Comparison of ENCODE assay signal across 8 cellular contexts in the genomic region with DNA sequence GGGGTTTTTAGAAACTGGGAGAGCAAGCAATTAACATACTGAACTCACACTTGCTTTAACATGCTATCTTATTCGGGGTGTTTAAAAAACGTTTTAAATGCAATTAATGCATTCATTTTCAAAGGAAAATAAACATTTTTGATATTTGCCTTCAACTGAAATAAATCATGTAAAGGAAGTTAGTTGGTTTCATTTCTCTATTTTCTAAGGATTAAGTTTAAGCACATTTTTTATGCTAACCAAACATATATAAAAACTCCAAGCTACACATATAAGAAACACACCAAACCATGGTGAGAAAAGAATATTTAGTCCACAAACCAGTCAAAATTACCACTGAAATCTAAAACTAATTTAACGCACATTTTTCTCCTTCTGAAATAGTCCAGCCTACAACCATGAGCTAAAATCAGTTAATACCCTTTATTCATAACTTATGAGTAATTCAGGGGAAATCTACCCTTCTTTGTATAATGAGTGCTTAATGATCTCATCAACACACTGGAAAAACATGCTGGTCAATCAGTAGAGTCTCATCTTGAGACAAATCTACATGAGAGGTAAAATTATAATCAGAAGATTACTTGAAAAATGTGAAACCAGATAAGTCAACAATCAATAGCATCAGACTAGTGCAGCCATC. TPM values are rescaled to one million over a fixed set of nuclear protein-coding genes. Genes with fewer than 3 reads are reported as not detected.
DNase-seq lines count a peak whose midpoint lies in the region; ATAC-seq and TF ChIP-seq lines count a peak whose summit lies in the region.

No MANE protein-coding gene starts in this region.

- no peaks in the 10 kb centered on the region for H3K9me3 Mint-ChIP-seq in activated CD4-positive, alpha-beta T cell treated with anti-CD3 and anti-CD28 coated beads, Interleukin-2, amount 10 ng/mL, durations not matched to agents 7 days and 5 days
- no peaks in the 10 kb centered on the region for H3K9me3 Mint-ChIP-seq in activated T-helper 1 cell treated with anti-CD3 and anti-CD28 coated beads, Interleukin-12 subunit alpha, Interleukin-12 subunit beta, Interleukin-2, Interleukin-4 antibody, amounts not matched to agents 30 ng/mL and 10 ng/mL and 1 ng/mL, durations not matched to agents 14 hours and 24 hours and 36 hours

- ATAC-seq in HG02973 (IDR thresholded peaks at IDR 0.05; ENCODE audit: unreplicated experiment) = peak; percentile 64

- no peak for DNase-seq in activated CD4-positive, alpha-beta T cell treated with anti-CD3 and anti-CD28 coated beads, Interleukin-2, amount 10 ng/mL, durations not matched to agents 7 days and 5 days
- DNase-seq in activated CD4-positive, alpha-beta T cell treated with anti-CD3 and anti-CD28 coated beads, Interleukin-2, amount 50 U/mL, for 1 hour = no peak
- DNase-seq in activated T-helper 1 cell treated with anti-CD3 and anti-CD28 coated beads, Interleukin-12 subunit alpha, Interleukin-12 subunit beta, Interleukin-2, Interleukin-4 antibody, amounts not matched to agents 30 ng/mL and 10 ng/mL and 1 ng/mL, durations not matched to agents 14 hours and 24 hours and 36 hours (ENCODE audit: low spot score) = no peak
- no peak for DNase-seq in smooth muscle cell (lab: John Stamatoyannopoulos, UW; ENCODE audit: unreplicated experiment)
- DNase-seq in NCI-H1048 (lab: John Stamatoyannopoulos, UW) = no peak
- DNase-seq in NCI-H1694 (lab: John Stamatoyannopoulos, UW) = no peak
- DNase-seq in putamen (ENCODE audit: low spot score) = no peak

- H3K27ac Mint-ChIP-seq in activated CD4-positive, alpha-beta T cell treated with anti-CD3 and anti-CD28 coated beads, Interleukin-2, amount 10 ng/mL, durations not matched to agents 7 days and 5 days = no peak overlapping the region
- peak overlapping the region; percentile 13 for H3K27ac Mint-ChIP-seq in activated T-helper 1 cell treated with anti-CD3 and anti-CD28 coated beads, Interleukin-12 subunit alpha, Interleukin-12 subunit beta, Interleukin-2, Interleukin-4 antibody, amounts not matched to agents 30 ng/mL and 10 ng/mL and 1 ng/mL, durations not matched to agents 14 hours and 24 hours and 36 hours

- H3K9ac ChIP-seq in smooth muscle cell (ENCODE audit: low read depth) = no peak overlapping the region

- H3K4me1 Mint-ChIP-seq in activated CD4-positive, alpha-beta T cell treated with anti-CD3 and anti-CD28 coated beads, Interleukin-2, amount 10 ng/mL, durations not matched to agents 7 days and 5 days = peaks cover 62% of the 10 kb centered on the region
- peaks cover 62% of the 10 kb centered on the region for H3K4me1 Mint-ChIP-seq in activated T-helper 1 cell treated with anti-CD3 and anti-CD28 coated beads, Interleukin-12 subunit alpha, Interleukin-12 subunit beta, Interleukin-2, Interleukin-4 antibody, amounts not matched to agents 30 ng/mL and 10 ng/mL and 1 ng/mL, durations not matched to agents 14 hours and 24 hours and 36 hours (ENCODE audit: low read depth)

- peaks cover 16% of the 10 kb centered on the region for H3K4me1 ChIP-seq in smooth muscle cell (ENCODE audit: low read depth)

- H3K27ac ChIP-seq in smooth muscle cell (ENCODE audit: low read depth) = peak overlapping the region; percentile 15

- peaks cover 5% of the 10 kb centered on the region for H3F3A ChIP-seq in smooth muscle cell (ENCODE audit: low read depth)

- no peak overlapping the region for H2AFZ ChIP-seq in smooth muscle cell (ENCODE audit: low read depth)

- 64% methylated on average over 3 of the region's 3 CpGs for WGBS in smooth muscle cell (ENCODE audit: low lambda C conversion rate)

- H3K36me3 ChIP-seq in smooth muscle cell (ENCODE audit: low read depth) = no peaks in the 10 kb centered on the region

- intact Hi-C loops in activated T-helper 1 cell treated with anti-CD3 and anti-CD28 coated beads, Interleukin-12 subunit alpha, Interleukin-12 subunit beta, Interleukin-2, Interleukin-4 antibody, amounts not matched to agents 30 ng/mL and 10 ng/mL and 1 ng/mL, durations not matched to agents 14 hours and 24 hours and 36 hours (cut with micrococcal nuclease) = no loop called here

- peaks cover 100% of the 10 kb centered on the region for H4K20me1 ChIP-seq in smooth muscle cell (ENCODE audit: low read depth)

- POLR2A ChIA-PET in activated CD4-positive, alpha-beta T cell treated with anti-CD3 and anti-CD28 coated beads, Interleukin-2, amount 10 ng/mL, durations not matched to agents 7 days and 5 days (lab: Charles Lee) = no interaction called here

- CTCF ChIA-PET in activated CD4-positive, alpha-beta T cell treated with anti-CD3 and anti-CD28 coated beads, Interleukin-2, amount 10 ng/mL, durations not matched to agents 7 days and 5 days (lab: Charles Lee) = no interaction called here

- peaks cover 100% of the 10 kb centered on the region for H3K79me2 ChIP-seq in smooth muscle cell (ENCODE audit: low read depth)

- no peak for TF ChIP-seq CTCF in smooth muscle cell (IDR thresholded peaks at IDR 0.05; ENCODE audit: borderline replicate concordance, insufficient read depth, poor library complexity, severe bottlenecking)

- H3K27me3 ChIP-seq in smooth muscle cell (ENCODE audit: low read depth) = no peaks in the 10 kb centered on the region

- H3K27me3 Mint-ChIP-seq in activated CD4-positive, alpha-beta T cell treated with anti-CD3 and anti-CD28 coated beads, Interleukin-2, amount 10 ng/mL, durations not matched to agents 7 days and 5 days = no peaks in the 10 kb centered on the region
- H3K27me3 Mint-ChIP-seq in activated T-helper 1 cell treated with anti-CD3 and anti-CD28 coated beads, Interleukin-12 subunit alpha, Interleukin-12 subunit beta, Interleukin-2, Interleukin-4 antibody, amounts not matched to agents 30 ng/mL and 10 ng/mL and 1 ng/mL, durations not matched to agents 14 hours and 24 hours and 36 hours (ENCODE audit: insufficient read depth) = no peaks in the 10 kb centered on the region

- H3K4me3 ChIP-seq in smooth muscle cell = no peak overlapping the region

- peak overlapping the region; percentile 20 for H3K4me2 ChIP-seq in smooth muscle cell

- peaks cover 14% of the 10 kb centered on the region for H3K36me3 Mint-ChIP-seq in activated CD4-positive, alpha-beta T cell treated with anti-CD3 and anti-CD28 coated beads, Interleukin-2, amount 10 ng/mL, durations not matched to agents 7 days and 5 days (ENCODE audit: low read depth)
- H3K36me3 Mint-ChIP-seq in activated T-helper 1 cell treated with anti-CD3 and anti-CD28 coated beads, Interleukin-12 subunit alpha, Interleukin-12 subunit beta, Interleukin-2, Interleukin-4 antibody, amounts not matched to agents 30 ng/mL and 10 ng/mL and 1 ng/mL, durations not matched to agents 14 hours and 24 hours and 36 hours (ENCODE audit: low read depth) = peaks cover 10% of the 10 kb centered on the region

- H3K9me3 ChIP-seq in smooth muscle cell (replicated peaks; ENCODE audit: low read depth) = no peaks in the 10 kb centered on the region

- peak overlapping the region; percentile 3 for H3K4me3 Mint-ChIP-seq in activated CD4-positive, alpha-beta T cell treated with anti-CD3 and anti-CD28 coated beads, Interleukin-2, amount 10 ng/mL, durations not matched to agents 7 days and 5 days
- H3K4me3 Mint-ChIP-seq in activated T-helper 1 cell treated with anti-CD3 and anti-CD28 coated beads, Interleukin-12 subunit alpha, Interleukin-12 subunit beta, Interleukin-2, Interleukin-4 antibody, amounts not matched to agents 30 ng/mL and 10 ng/mL and 1 ng/mL, durations not matched to agents 14 hours and 24 hours and 36 hours = peak overlapping the region; percentile 31

RNA-seq across cellular contexts. Expression of gene FBXO11, which starts 8.1 kb away (rescaled TPM):
- 10 to 100 TPM; 49.3 to 58.5 TPM for total RNA-seq in activated CD4-positive, alpha-beta T cell treated with anti-CD3 and anti-CD28 coated beads, Interleukin-2, amount 10 ng/mL, durations not matched to agents 7 days and 5 days
- 50.1 and 56.1 TPM in 2 replicates for total RNA-seq in activated T-helper 1 cell treated with anti-CD3 and anti-CD28 coated beads, Interleukin-12 subunit alpha, Interleukin-12 subunit beta, Interleukin-2, Interleukin-4 antibody, amounts not matched to agents 30 ng/mL and 10 ng/mL and 1 ng/mL, durations not matched to agents 14 hours and 24 hours and 36 hours
- total RNA-seq in smooth muscle cell = 39.0 and 41.9 TPM in 2 replicates
- polyA plus RNA-seq in smooth muscle cell = 21.0 and 23.1 TPM in 2 replicates
